Comparison of ENCODE assay signal across 25 cellular contexts in the genomic region with DNA sequence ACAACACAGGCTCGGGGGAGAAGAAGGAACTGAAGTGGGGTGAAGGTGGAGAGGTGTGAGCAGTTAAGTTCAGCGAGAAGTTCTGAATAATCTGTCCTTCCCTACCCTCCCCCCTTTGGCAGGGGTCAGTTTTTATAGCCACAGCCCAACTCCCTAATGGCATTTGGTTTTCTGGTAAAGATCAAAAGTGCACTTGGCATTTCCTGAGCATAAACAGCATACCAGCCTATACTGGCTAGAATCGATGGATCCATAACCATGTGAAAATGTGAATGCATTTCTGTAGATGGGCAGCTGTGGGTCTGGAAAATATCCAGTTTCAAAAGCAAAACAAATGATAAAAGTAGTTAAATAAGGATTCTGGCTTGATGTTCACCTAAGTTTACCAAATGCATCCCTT.
"Had no signal": no experiment of that assay in that cellular context is flagged by ENCODE, and none has a peak within 500 bp of the region (broad histone marks: within the 10 kb centered on the region; RNA-seq: fewer than 3 reads in every experiment).

No MANE protein-coding gene starts in this region.

- H3K9me3 ChIP-seq: esophagus squamous epithelium, psoas muscle, sigmoid colon, testis, tibial artery, upper lobe of left lung had no signal

- H3K27ac Mint-ChIP-seq: effector memory CD8-positive, alpha-beta T cell; naive thymus-derived CD4-positive, alpha-beta T cell; nephron; neural progenitor cell; stimulated activated memory B cell treated with anti-CD40 and anti-IgM and Interleukin-4, amounts not matched to agents 10 μg/mL and 1 μg/mL and 100 μg/mL, for 72 hours had no signal

- H3K27ac ChIP-seq: coronary artery, esophagus squamous epithelium, left lung, neural progenitor cell, psoas muscle, sigmoid colon, skin epidermis, spleen, testis, tibial artery, upper lobe of left lung had no signal

- H3K36me3 Mint-ChIP-seq: naive thymus-derived CD4-positive, alpha-beta T cell; neural progenitor cell; stimulated activated memory B cell treated with anti-CD40 and anti-IgM and Interleukin-4, amounts not matched to agents 10 μg/mL and 1 μg/mL and 100 μg/mL, for 72 hours had no signal

- H3K9ac ChIP-seq: neural progenitor cell had no signal

- H3K4me3 ChIP-seq: coronary artery, esophagus squamous epithelium, left lung, neural progenitor cell, psoas muscle, sigmoid colon, skin epidermis, spleen, testis, tibial artery, upper lobe of left lung had no signal

- DNase-seq: dermis blood vessel endothelial cell; effector memory CD8-positive, alpha-beta T cell; esophagus squamous epithelium; foreskin melanocyte; hypothalamus; left lung; midbrain; naive thymus-derived CD4-positive, alpha-beta T cell; nucleus accumbens; posterior cingulate gyrus; psoas muscle; right cardiac atrium; sigmoid colon; spleen; stimulated activated CD4-positive, alpha-beta T cell treated with anti-CD3 and anti-CD28 coated beads, Interleukin-4, amount 100 ng/mL, for 4 hours; stimulated activated naive CD8-positive, alpha-beta T cell treated with anti-CD3 and anti-CD28 coated beads, Interleukin-15, Interleukin-2, amounts not matched to agents 100 U/mL and 50 U/mL, for 24 hours; substantia nigra; testis; tibial artery; upper lobe of left lung had no signal

- H3K27me3 Mint-ChIP-seq: effector memory CD8-positive, alpha-beta T cell; stimulated activated memory B cell treated with anti-CD40 and anti-IgM and Interleukin-4, amounts not matched to agents 10 μg/mL and 1 μg/mL and 100 μg/mL, for 72 hours had no signal

- ATAC-seq: effector memory CD8-positive, alpha-beta T cell; left lung; naive thymus-derived CD4-positive, alpha-beta T cell; psoas muscle; right cardiac atrium; stimulated activated memory B cell treated with anti-CD40 and anti-IgM and Interleukin-4, amounts not matched to agents 10 μg/mL and 1 μg/mL and 100 μg/mL, for 72 hours; stimulated activated naive CD8-positive, alpha-beta T cell treated with anti-CD3 and anti-CD28 coated beads, Interleukin-15, Interleukin-2, amounts not matched to agents 100 U/mL and 50 U/mL, for 24 hours had no signal

- H3K4me2 ChIP-seq: neural progenitor cell had no signal

- H3K4me3 Mint-ChIP-seq: effector memory CD8-positive, alpha-beta T cell; naive thymus-derived CD4-positive, alpha-beta T cell; nephron; neural progenitor cell; stimulated activated memory B cell treated with anti-CD40 and anti-IgM and Interleukin-4, amounts not matched to agents 10 μg/mL and 1 μg/mL and 100 μg/mL, for 72 hours had no signal

- H3K4me1 Mint-ChIP-seq: naive thymus-derived CD4-positive, alpha-beta T cell; nephron; neural progenitor cell; stimulated activated memory B cell treated with anti-CD40 and anti-IgM and Interleukin-4, amounts not matched to agents 10 μg/mL and 1 μg/mL and 100 μg/mL, for 72 hours had no signal

- H3K27me3 ChIP-seq: esophagus squamous epithelium, left lung, neural progenitor cell, sigmoid colon, spleen, testis, tibial artery, upper lobe of left lung had no signal

- H3K36me3 ChIP-seq: esophagus squamous epithelium, left lung, neural progenitor cell, sigmoid colon, spleen, tibial artery, upper lobe of left lung had no signal

- H3K9me3 Mint-ChIP-seq: stimulated activated memory B cell treated with anti-CD40 and anti-IgM and Interleukin-4, amounts not matched to agents 10 μg/mL and 1 μg/mL and 100 μg/mL, for 72 hours had no signal

- H2AFZ ChIP-seq: neural progenitor cell had no signal

- H3K4me1 ChIP-seq: esophagus squamous epithelium, left lung, neural progenitor cell, psoas muscle, sigmoid colon, spleen, tibial artery, upper lobe of left lung had no signal
